In genomic region chr3:155065537-155065936, GRCh38 we compare ENCODE assay signal across 12 cellular contexts. TPM values are rescaled to one million over a fixed set of nuclear protein-coding genes. Genes with fewer than 3 reads are reported as not detected.
DNase-seq lines count a peak whose midpoint lies in the region; ATAC-seq and TF ChIP-seq lines count a peak whose summit lies in the region.
"Had no signal": no experiment of that assay in that cellular context is flagged by ENCODE, and none has a peak within 500 bp of the region (broad histone marks: within the 10 kb centered on the region; RNA-seq: fewer than 3 reads in every experiment).

No MANE protein-coding gene starts in this region.

- peaks cover 5% of the 10 kb centered on the region for H3K27me3 Mint-ChIP-seq in nephron progenitor cell (ENCODE audit: low read depth, poor library complexity)
- no peaks in the 10 kb centered on the region for H3K27me3 Mint-ChIP-seq in activated T-helper 17 cell treated with anti-CD3 and anti-CD28 coated beads, Interleukin-2, amount 50 U/mL, for 72 hours

- H3K27ac ChIP-seq in Karpas-422 (ENCODE audit: low read length) (no peak overlapping the region), mammary epithelial cell (ENCODE audit: insufficient read depth, low read depth, low read length) (peak overlapping the region; percentile 26), tibial artery (no peak overlapping the region)
- H3K27ac ChIP-seq: gastroesophageal sphincter, uterus had no signal

- no peaks in the 10 kb centered on the region for H3K36me3 ChIP-seq in Karpas-422 (ENCODE audit: insufficient read depth, low read length)
- H3K36me3 ChIP-seq in mammary epithelial cell (ENCODE audit: insufficient read depth, low read length): no peaks in the 10 kb centered on the region
- H3K36me3 ChIP-seq in tibial artery: no peaks in the 10 kb centered on the region
- H3K36me3 ChIP-seq: gastroesophageal sphincter, uterus had no signal

- no peak for ATAC-seq in activated T-helper 17 cell treated with anti-CD3 and anti-CD28 coated beads, Interleukin-2, amount 50 U/mL, for 72 hours (replicated peaks)
- ATAC-seq: gastroesophageal sphincter had no signal

- H3K9me2 ChIP-seq in Karpas-422 (replicated peaks; ENCODE audit: insufficient read depth, low read length): no peaks in the 10 kb centered on the region

- H3K4me1 Mint-ChIP-seq in nephron progenitor cell: peaks cover 6% of the 10 kb centered on the region
- H3K4me1 Mint-ChIP-seq in activated T-helper 17 cell treated with anti-CD3 and anti-CD28 coated beads, Interleukin-2, amount 50 U/mL, for 72 hours: no peaks in the 10 kb centered on the region

- H3K9me3 ChIP-seq in Karpas-422 (ENCODE audit: low read length) (no peaks in the 10 kb centered on the region), mammary epithelial cell (replicated peaks; ENCODE audit: insufficient read depth, low read length) (no peaks in the 10 kb centered on the region), tibial artery (no peaks in the 10 kb centered on the region)
- H3K9me3 ChIP-seq: gastroesophageal sphincter, uterus had no signal

- in situ Hi-C loops in mammary epithelial cell (cut with MboI; ENCODE audit: low sequenced_read_pairs in 2 of 2): no loop called here

- H3K4me2 ChIP-seq in Karpas-422 (ENCODE audit: low read depth, low read length, poor library complexity, severe bottlenecking): no peak overlapping the region
- H3K4me2 ChIP-seq in mammary epithelial cell (ENCODE audit: insufficient read depth, low read depth, low read length): no peak overlapping the region

- H3K4me3 ChIP-seq in Karpas-422 (ENCODE audit: low read length): no peak overlapping the region
- no peak overlapping the region for H3K4me3 ChIP-seq in mammary epithelial cell (replicated peaks in 1 of 3; ENCODE audit: insufficient read depth in 1 of 3, low read depth in 2 of 3, low read length in 3 of 3)
- H3K4me3 ChIP-seq in tibial artery: no peak overlapping the region
- H3K4me3 ChIP-seq: gastroesophageal sphincter, uterus had no signal

- H3K36me3 Mint-ChIP-seq in nephron progenitor cell (ENCODE audit: low read depth): no peaks in the 10 kb centered on the region
- no peaks in the 10 kb centered on the region for H3K36me3 Mint-ChIP-seq in activated T-helper 17 cell treated with anti-CD3 and anti-CD28 coated beads, Interleukin-2, amount 50 U/mL, for 72 hours (ENCODE audit: low read depth)

- H3K9ac ChIP-seq in Karpas-422 (ENCODE audit: low read length) (no peak overlapping the region), mammary epithelial cell (ENCODE audit: insufficient read depth, low read length) (no peak overlapping the region)

- CTCF ChIA-PET in mammary epithelial cell (lab: Charles Lee; ENCODE audit: low non-redundant PET): no interaction called here

- H3K79me2 ChIP-seq in Karpas-422 (ENCODE audit: low read length) (no peaks in the 10 kb centered on the region), mammary epithelial cell (ENCODE audit: insufficient read depth, low read length) (no peaks in the 10 kb centered on the region)

- no peaks in the 10 kb centered on the region for H3K27me3 ChIP-seq in Karpas-422 (ENCODE audit: low read length)
- H3K27me3 ChIP-seq in mammary epithelial cell (ENCODE audit: insufficient read depth, low read length): no peaks in the 10 kb centered on the region
- no peaks in the 10 kb centered on the region for H3K27me3 ChIP-seq in tibial artery
- H3K27me3 ChIP-seq: gastroesophageal sphincter, uterus had no signal

- no peak overlapping the region for H3K4me3 Mint-ChIP-seq in nephron progenitor cell
- no peak overlapping the region for H3K4me3 Mint-ChIP-seq in activated T-helper 17 cell treated with anti-CD3 and anti-CD28 coated beads, Interleukin-2, amount 50 U/mL, for 72 hours

- intact Hi-C loops in mammary epithelial cell (cut with micrococcal nuclease): loop anchor here (5.0 kb wide), 2 partner anchors 48 to 93 kb away; no protein-coding TSS in a partner anchor
- intact Hi-C loops in tibial artery (cut with DNase I; ENCODE audit: low total_unique reads): no loop called here

- peak overlapping the region; percentile 67 for H2AFZ ChIP-seq in Karpas-422 (ENCODE audit: low read length)
- no peak overlapping the region for H2AFZ ChIP-seq in mammary epithelial cell (ENCODE audit: low read depth, low read length)

- peaks cover 11% of the 10 kb centered on the region for H3K9me3 Mint-ChIP-seq in nephron progenitor cell
- no peaks in the 10 kb centered on the region for H3K9me3 Mint-ChIP-seq in activated T-helper 17 cell treated with anti-CD3 and anti-CD28 coated beads, Interleukin-2, amount 50 U/mL, for 72 hours

- peaks cover 12% of the 10 kb centered on the region for H3K4me1 ChIP-seq in Karpas-422 (ENCODE audit: low read length)
- peaks cover 6% of the 10 kb centered on the region for H3K4me1 ChIP-seq in mammary epithelial cell (ENCODE audit: insufficient read depth, low read length)
- no peaks in the 10 kb centered on the region for H3K4me1 ChIP-seq in tibial artery
- H3K4me1 ChIP-seq: gastroesophageal sphincter, uterus had no signal

- no TSS peak for BruUV-seq in mammary epithelial cell (replicated peaks; lab: Mats Ljungman, UMichigan)

- DNase-seq in EL: peak; percentile 89
- DNase-seq in Karpas-422: no peak
- DNase-seq in mammary epithelial cell: peak; percentile 92
- no peak for DNase-seq in nephron progenitor cell
- DNase-seq in medulla oblongata (ENCODE audit: extremely low spot score): no peak
- no peak for DNase-seq in tibial artery
- no peak for DNase-seq in NCI-H2171 treated with DMSO at 0.1 percent for 48 hours (lab: John Stamatoyannopoulos, UW)
- DNase-seq: DMS79 treated with DMSO at 0.1 percent for 48 hours; stimulated activated CD4-positive, alpha-beta T cell treated with anti-CD3 and anti-CD28 coated beads, Interleukin-4, amount 100 ng/mL, for 1 hour; uterus had no signal

- TF ChIP-seq CTCF in mammary epithelial cell (conservative IDR thresholded peaks at IDR 0.05 in 1 of 2, IDR thresholded peaks at IDR 0.05 in 1 of 2; ENCODE audit: extremely low read depth in 1 of 2, insufficient read depth in 1 of 2, low read depth in 1 of 2, low read length in 2 of 2) (no peak), nephron progenitor cell (IDR thresholded peaks at IDR 0.05) (no peak), tibial artery (IDR thresholded peaks at IDR 0.05) (no peak)

- dilution Hi-C loops in mammary epithelial cell (cut with HindIII; ENCODE audit: low sequenced_read_pairs): no loop called here

- H4K20me1 ChIP-seq in Karpas-422 (ENCODE audit: insufficient read depth, low read depth, low read length) (no peaks in the 10 kb centered on the region), mammary epithelial cell (ENCODE audit: insufficient read depth, low read length) (no peaks in the 10 kb centered on the region)

- H3K27ac Mint-ChIP-seq in nephron progenitor cell: peak overlapping the region; percentile 24
- no peak overlapping the region for H3K27ac Mint-ChIP-seq in activated T-helper 17 cell treated with anti-CD3 and anti-CD28 coated beads, Interleukin-2, amount 50 U/mL, for 72 hours

RNA-seq across cellular contexts. Expression of gene MME, which starts 14.6 kb away (rescaled TPM):
- 174 and 196 TPM in 2 replicates for total RNA-seq in Karpas-422 (2014; rRNA removed; shearing (Covaris generic); ENCODE audit: low replicate concordance)
- 10 to 100 TPM; 22.5 to 94.5 TPM for total RNA-seq in mammary epithelial cell
- polyA plus RNA-seq in mammary epithelial cell: 8.4 TPM
- polyA minus RNA-seq in mammary epithelial cell: not detected
- total RNA-seq in activated T-helper 17 cell treated with anti-CD3 and anti-CD28 coated beads, Interleukin-2, amount 50 U/mL, for 72 hours: not detected

Comparison
In these comparisons a context has a peak if more than half of its experiments do, and no peak if none do; other contexts are left out.
1. DNase-seq: peak in EL (single experiment) and mammary epithelial cell (single experiment); none in Karpas-422 (single experiment), nephron progenitor cell (single experiment), medulla oblongata (single experiment), tibial artery (0 of 2) and NCI-H2171 treated with DMSO at 0.1 percent for 48 hours (single experiment).
2. RNA of gene MME, which starts 14.6 kb away (total RNA-seq): 174 to 196 TPM in Karpas-422 and 22.5 to 94.5 TPM in mammary epithelial cell; not detected in activated T-helper 17 cell treated with anti-CD3 and anti-CD28 coated beads, Interleukin-2, amount 50 U/mL, for 72 hours; every median in the first group is over 10 times any median in the second.